ENCODE assay signal across 1 cellular context in the genomic region with DNA sequence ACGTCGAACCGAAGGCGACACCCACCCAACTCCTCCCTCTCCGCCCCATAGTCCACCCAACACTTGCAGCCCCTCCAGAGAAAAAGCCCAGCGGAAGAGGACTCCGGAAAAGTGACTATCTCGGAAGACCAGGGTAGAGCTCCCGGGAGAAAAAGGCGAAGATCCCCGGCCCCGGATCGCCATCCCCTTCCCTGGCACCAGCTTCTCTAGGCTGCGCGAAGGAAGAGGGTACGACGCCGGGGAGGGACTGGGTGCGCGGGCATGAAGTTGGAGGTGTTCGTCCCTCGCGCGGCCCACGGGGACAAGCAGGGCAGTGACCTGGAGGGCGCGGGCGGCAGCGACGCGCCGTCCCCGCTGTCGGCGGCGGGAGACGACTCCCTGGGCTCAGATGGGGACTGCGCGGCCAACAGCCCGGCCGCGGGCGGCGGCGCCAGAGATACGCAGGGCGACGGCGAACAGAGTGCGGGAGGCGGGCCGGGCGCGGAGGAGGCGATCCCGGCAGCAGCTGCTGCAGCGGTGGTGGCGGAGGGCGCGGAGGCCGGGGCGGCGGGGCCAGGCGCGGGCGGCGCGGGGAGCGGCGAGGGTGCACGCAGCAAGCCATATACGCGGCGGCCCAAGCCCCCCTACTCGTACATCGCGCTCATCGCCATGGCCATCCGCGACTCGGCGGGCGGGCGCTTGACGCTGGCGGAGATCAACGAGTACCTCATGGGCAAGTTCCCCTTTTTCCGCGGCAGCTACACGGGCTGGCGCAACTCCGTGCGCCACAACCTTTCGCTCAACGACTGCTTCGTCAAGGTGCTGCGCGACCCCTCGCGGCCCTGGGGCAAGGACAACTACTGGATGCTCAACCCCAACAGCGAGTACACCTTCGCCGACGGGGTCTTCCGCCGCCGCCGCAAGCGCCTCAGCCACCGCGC.
TF ChIP-seq lines count a peak whose summit lies in the region.

No MANE protein-coding gene starts in this region.

TF ChIP-seq in HepG2, 621 proteins besides CTCF, POLR2A, EP300 and RAD21 (continued from another document and continues in another):
- no peak for TF ChIP-seq GLI4 (CRISPR knock-in tag; IDR thresholded peaks at IDR 0.05; ENCODE audit: borderline replicate concordance)
- TF ChIP-seq, protein P1, sequence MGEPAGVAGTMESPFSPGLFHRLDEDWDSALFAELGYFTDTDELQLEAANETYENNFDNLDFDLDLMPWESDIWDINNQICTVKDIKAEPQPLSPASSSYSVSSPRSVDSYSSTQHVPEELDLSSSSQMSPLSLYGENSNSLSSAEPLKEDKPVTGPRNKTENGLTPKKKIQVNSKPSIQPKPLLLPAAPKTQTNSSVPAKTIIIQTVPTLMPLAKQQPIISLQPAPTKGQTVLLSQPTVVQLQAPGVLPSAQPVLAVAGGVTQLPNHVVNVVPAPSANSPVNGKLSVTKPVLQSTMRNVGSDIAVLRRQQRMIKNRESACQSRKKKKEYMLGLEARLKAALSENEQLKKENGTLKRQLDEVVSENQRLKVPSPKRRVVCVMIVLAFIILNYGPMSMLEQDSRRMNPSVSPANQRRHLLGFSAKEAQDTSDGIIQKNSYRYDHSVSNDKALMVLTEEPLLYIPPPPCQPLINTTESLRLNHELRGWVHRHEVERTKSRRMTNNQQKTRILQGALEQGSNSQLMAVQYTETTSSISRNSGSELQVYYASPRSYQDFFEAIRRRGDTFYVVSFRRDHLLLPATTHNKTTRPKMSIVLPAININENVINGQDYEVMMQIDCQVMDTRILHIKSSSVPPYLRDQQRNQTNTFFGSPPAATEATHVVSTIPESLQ (CRISPR knock-in tag; conservative IDR thresholded peaks at IDR 0.05), result no peak
- TF ChIP-seq NR2C2 (CRISPR knock-in tag; IDR thresholded peaks at IDR 0.05; ENCODE audit: borderline replicate concordance), result no peak
- peak; percentile 26; the same call in 1 of the 2 replicates for TF ChIP-seq ZFY (CRISPR knock-in tag; IDR thresholded peaks at IDR 0.05)
- TF ChIP-seq, protein P2, sequence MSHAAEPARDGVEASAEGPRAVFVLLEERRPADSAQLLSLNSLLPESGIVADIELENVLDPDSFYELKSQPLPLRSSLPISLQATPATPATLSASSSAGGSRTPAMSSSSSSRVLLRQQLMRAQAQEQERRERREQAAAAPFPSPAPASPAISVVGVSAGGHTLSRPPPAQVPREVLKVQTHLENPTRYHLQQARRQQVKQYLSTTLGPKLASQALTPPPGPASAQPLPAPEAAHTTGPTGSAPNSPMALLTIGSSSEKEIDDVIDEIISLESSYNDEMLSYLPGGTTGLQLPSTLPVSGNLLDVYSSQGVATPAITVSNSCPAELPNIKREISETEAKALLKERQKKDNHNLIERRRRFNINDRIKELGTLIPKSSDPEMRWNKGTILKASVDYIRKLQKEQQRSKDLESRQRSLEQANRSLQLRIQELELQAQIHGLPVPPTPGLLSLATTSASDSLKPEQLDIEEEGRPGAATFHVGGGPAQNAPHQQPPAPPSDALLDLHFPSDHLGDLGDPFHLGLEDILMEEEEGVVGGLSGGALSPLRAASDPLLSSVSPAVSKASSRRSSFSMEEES (CRISPR knock-in tag; IDR thresholded peaks at IDR 0.05), result no peak
- peak; percentile 59 for TF ChIP-seq POLR2G (IDR thresholded peaks at IDR 0.05; ENCODE audit: low read depth, low read length)
- TF ChIP-seq, protein P3, sequence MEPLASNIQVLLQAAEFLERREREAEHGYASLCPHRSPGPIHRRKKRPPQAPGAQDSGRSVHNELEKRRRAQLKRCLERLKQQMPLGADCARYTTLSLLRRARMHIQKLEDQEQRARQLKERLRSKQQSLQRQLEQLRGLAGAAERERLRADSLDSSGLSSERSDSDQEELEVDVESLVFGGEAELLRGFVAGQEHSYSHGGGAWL (CRISPR knock-in tag; IDR thresholded peaks at IDR 0.05), result 0 out of 2 replicates have a peak, but pooled peaks have one; percentile 39
- TF ChIP-seq MEIS2 (CRISPR knock-in tag; IDR thresholded peaks at IDR 0.05), result peak; percentile 58
- TF ChIP-seq ZNF776 (CRISPR knock-in tag; IDR thresholded peaks at IDR 0.05), result no peak; the same call in 1 of the 2 replicates
- TF ChIP-seq CENPT (CRISPR knock-in tag; IDR thresholded peaks at IDR 0.05; ENCODE audit: low read depth), result 0 out of 2 replicates have a peak, but pooled peaks have one; percentile 10
- TF ChIP-seq FIP1L1 (IDR thresholded peaks at IDR 0.05; ENCODE audit: borderline replicate concordance, insufficient read depth, low read depth, low read length), result 0 out of 2 replicates have a peak, but pooled peaks have one; percentile 77
- no peak for TF ChIP-seq ZBTB20 (CRISPR knock-in tag; IDR thresholded peaks at IDR 0.05; ENCODE audit: borderline replicate concordance, low read depth)
- TF ChIP-seq ZNF557 (CRISPR knock-in tag; IDR thresholded peaks at IDR 0.05), result no peak
- TF ChIP-seq, protein P4, sequence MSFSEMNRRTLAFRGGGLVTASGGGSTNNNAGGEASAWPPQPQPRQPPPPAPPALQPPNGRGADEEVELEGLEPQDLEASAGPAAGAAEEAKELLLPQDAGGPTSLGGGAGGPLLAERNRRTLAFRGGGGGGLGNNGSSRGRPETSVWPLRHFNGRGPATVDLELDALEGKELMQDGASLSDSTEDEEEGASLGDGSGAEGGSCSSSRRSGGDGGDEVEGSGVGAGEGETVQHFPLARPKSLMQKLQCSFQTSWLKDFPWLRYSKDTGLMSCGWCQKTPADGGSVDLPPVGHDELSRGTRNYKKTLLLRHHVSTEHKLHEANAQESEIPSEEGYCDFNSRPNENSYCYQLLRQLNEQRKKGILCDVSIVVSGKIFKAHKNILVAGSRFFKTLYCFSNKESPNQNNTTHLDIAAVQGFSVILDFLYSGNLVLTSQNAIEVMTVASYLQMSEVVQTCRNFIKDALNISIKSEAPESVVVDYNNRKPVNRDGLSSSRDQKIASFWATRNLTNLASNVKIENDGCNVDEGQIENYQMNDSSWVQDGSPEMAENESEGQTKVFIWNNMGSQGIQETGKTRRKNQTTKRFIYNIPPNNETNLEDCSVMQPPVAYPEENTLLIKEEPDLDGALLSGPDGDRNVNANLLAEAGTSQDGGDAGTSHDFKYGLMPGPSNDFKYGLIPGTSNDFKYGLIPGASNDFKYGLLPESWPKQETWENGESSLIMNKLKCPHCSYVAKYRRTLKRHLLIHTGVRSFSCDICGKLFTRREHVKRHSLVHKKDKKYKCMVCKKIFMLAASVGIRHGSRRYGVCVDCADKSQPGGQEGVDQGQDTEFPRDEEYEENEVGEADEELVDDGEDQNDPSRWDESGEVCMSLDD (CRISPR knock-in tag; IDR thresholded peaks at IDR 0.05; ENCODE audit: borderline replicate concordance), result no peak
- TF ChIP-seq, protein P5, sequence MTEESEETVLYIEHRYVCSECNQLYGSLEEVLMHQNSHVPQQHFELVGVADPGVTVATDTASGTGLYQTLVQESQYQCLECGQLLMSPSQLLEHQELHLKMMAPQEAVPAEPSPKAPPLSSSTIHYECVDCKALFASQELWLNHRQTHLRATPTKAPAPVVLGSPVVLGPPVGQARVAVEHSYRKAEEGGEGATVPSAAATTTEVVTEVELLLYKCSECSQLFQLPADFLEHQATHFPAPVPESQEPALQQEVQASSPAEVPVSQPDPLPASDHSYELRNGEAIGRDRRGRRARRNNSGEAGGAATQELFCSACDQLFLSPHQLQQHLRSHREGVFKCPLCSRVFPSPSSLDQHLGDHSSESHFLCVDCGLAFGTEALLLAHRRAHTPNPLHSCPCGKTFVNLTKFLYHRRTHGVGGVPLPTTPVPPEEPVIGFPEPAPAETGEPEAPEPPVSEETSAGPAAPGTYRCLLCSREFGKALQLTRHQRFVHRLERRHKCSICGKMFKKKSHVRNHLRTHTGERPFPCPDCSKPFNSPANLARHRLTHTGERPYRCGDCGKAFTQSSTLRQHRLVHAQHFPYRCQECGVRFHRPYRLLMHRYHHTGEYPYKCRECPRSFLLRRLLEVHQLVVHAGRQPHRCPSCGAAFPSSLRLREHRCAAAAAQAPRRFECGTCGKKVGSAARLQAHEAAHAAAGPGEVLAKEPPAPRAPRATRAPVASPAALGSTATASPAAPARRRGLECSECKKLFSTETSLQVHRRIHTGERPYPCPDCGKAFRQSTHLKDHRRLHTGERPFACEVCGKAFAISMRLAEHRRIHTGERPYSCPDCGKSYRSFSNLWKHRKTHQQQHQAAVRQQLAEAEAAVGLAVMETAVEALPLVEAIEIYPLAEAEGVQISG (CRISPR knock-in tag; IDR thresholded peaks at IDR 0.05), result peak; percentile 51
- TF ChIP-seq, protein P6, sequence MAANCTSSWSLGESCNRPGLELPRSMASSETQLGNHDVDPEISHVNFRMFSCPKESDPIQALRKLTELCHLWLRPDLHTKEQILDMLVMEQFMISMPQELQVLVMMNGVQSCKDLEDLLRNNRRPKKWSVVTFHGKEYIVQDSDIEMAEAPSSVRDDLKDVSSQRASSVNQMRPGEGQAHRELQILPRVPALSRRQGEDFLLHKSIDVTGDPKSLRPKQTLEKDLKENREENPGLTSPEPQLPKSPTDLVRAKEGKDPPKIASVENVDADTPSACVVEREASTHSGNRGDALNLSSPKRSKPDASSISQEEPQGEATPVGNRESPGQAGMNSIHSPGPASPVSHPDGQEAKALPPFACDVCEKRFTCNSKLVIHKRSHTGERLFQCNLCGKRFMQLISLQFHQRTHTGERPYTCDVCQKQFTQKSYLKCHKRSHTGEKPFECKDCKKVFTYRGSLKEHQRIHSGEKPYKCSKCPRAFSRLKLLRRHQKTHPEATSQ (CRISPR knock-in tag; IDR thresholded peaks at IDR 0.05; ENCODE audit: borderline replicate concordance), result no peak
- peak; percentile 21; the same call in 1 of the 2 replicates for TF ChIP-seq ZNF709 (CRISPR knock-in tag; IDR thresholded peaks at IDR 0.05)
- TF ChIP-seq ZC3H4 (CRISPR knock-in tag; IDR thresholded peaks at IDR 0.05; ENCODE audit: borderline replicate concordance), result peak; percentile 98; the same call in 1 of the 2 replicates
- TF ChIP-seq, protein P7, sequence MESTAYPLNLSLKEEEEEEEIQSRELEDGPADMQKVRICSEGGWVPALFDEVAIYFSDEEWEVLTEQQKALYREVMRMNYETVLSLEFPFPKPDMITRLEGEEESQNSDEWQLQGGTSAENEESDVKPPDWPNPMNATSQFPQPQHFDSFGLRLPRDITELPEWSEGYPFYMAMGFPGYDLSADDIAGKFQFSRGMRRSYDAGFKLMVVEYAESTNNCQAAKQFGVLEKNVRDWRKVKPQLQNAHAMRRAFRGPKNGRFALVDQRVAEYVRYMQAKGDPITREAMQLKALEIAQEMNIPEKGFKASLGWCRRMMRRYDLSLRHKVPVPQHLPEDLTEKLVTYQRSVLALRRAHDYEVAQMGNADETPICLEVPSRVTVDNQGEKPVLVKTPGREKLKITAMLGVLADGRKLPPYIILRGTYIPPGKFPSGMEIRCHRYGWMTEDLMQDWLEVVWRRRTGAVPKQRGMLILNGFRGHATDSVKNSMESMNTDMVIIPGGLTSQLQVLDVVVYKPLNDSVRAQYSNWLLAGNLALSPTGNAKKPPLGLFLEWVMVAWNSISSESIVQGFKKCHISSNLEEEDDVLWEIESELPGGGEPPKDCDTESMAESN (CRISPR knock-in tag; conservative IDR thresholded peaks at IDR 0.05), result peak; percentile 73; the same call in 1 of the 2 replicates
- no peak for TF ChIP-seq ZSCAN20 (CRISPR knock-in tag; IDR thresholded peaks at IDR 0.05; ENCODE audit: borderline replicate concordance)
- TF ChIP-seq ARNTL (CRISPR knock-in tag; IDR thresholded peaks at IDR 0.05), result no peak
- TF ChIP-seq, protein P8, sequence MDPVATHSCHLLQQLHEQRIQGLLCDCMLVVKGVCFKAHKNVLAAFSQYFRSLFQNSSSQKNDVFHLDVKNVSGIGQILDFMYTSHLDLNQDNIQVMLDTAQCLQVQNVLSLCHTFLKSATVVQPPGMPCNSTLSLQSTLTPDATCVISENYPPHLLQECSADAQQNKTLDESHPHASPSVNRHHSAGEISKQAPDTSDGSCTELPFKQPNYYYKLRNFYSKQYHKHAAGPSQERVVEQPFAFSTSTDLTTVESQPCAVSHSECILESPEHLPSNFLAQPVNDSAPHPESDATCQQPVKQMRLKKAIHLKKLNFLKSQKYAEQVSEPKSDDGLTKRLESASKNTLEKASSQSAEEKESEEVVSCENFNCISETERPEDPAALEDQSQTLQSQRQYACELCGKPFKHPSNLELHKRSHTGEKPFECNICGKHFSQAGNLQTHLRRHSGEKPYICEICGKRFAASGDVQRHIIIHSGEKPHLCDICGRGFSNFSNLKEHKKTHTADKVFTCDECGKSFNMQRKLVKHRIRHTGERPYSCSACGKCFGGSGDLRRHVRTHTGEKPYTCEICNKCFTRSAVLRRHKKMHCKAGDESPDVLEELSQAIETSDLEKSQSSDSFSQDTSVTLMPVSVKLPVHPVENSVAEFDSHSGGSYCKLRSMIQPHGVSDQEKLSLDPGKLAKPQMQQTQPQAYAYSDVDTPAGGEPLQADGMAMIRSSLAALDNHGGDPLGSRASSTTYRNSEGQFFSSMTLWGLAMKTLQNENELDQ (CRISPR knock-in tag; IDR thresholded peaks at IDR 0.05; ENCODE audit: borderline replicate concordance), result no peak
- no peak; the same call in 1 of the 2 replicates for TF ChIP-seq MXD4 (CRISPR knock-in tag; IDR thresholded peaks at IDR 0.05)
- TF ChIP-seq ZSCAN25 (CRISPR knock-in tag; IDR thresholded peaks at IDR 0.05), result no peak
- TF ChIP-seq, protein P9, sequence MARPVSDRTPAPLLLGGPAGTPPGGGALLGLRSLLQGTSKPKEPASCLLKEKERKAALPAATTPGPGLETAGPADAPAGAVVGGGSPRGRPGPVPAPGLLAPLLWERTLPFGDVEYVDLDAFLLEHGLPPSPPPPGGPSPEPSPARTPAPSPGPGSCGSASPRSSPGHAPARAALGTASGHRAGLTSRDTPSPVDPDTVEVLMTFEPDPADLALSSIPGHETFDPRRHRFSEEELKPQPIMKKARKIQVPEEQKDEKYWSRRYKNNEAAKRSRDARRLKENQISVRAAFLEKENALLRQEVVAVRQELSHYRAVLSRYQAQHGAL (CRISPR knock-in tag; IDR thresholded peaks at IDR 0.05; ENCODE audit: not compliant biosample characterization), result no peak
- no peak for TF ChIP-seq SOX13 (IDR thresholded peaks at IDR 0.05)
- no peak for TF ChIP-seq SOX13 (CRISPR knock-in tag; conservative IDR thresholded peaks at IDR 0.05 in 1 of 2, IDR thresholded peaks at IDR 0.05 in 1 of 2)
- TF ChIP-seq, protein P10, sequence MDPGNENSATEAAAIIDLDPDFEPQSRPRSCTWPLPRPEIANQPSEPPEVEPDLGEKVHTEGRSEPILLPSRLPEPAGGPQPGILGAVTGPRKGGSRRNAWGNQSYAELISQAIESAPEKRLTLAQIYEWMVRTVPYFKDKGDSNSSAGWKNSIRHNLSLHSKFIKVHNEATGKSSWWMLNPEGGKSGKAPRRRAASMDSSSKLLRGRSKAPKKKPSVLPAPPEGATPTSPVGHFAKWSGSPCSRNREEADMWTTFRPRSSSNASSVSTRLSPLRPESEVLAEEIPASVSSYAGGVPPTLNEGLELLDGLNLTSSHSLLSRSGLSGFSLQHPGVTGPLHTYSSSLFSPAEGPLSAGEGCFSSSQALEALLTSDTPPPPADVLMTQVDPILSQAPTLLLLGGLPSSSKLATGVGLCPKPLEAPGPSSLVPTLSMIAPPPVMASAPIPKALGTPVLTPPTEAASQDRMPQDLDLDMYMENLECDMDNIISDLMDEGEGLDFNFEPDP (CRISPR knock-in tag; conservative IDR thresholded peaks at IDR 0.05), result 0 out of 2 replicates have a peak, but pooled peaks have one; percentile 21
- TF ChIP-seq, protein P11, sequence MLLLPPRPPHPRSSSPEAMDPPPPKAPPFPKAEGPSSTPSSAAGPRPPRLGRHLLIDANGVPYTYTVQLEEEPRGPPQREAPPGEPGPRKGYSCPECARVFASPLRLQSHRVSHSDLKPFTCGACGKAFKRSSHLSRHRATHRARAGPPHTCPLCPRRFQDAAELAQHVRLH (CRISPR knock-in tag; IDR thresholded peaks at IDR 0.05; ENCODE audit: borderline replicate concordance, low read depth), result no peak
- no peak for TF ChIP-seq MTF1 (CRISPR knock-in tag; IDR thresholded peaks at IDR 0.05)
- TF ChIP-seq, protein P12, sequence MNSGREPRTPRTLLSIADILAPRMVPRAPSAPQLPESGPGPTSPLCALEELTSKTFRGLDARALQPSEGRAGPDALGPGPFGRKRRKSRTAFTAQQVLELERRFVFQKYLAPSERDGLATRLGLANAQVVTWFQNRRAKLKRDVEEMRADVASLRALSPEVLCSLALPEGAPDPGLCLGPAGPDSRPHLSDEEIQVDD (CRISPR knock-in tag; IDR thresholded peaks at IDR 0.05; ENCODE audit: borderline replicate concordance), result no peak
- no peak for TF ChIP-seq ZNF432 (CRISPR knock-in tag; IDR thresholded peaks at IDR 0.05; ENCODE audit: borderline replicate concordance)
